In genomic region chr7:124489925-124490324, GRCh38 we compare ENCODE assay signal across 1 cellular context.
TF ChIP-seq lines count a peak whose summit lies in the region.

No MANE protein-coding gene starts in this region.

TF ChIP-seq in WTC11, 78 proteins besides CTCF, POLR2A, EP300 and RAD21 (continued from another document):
- TF ChIP-seq, protein P1, sequence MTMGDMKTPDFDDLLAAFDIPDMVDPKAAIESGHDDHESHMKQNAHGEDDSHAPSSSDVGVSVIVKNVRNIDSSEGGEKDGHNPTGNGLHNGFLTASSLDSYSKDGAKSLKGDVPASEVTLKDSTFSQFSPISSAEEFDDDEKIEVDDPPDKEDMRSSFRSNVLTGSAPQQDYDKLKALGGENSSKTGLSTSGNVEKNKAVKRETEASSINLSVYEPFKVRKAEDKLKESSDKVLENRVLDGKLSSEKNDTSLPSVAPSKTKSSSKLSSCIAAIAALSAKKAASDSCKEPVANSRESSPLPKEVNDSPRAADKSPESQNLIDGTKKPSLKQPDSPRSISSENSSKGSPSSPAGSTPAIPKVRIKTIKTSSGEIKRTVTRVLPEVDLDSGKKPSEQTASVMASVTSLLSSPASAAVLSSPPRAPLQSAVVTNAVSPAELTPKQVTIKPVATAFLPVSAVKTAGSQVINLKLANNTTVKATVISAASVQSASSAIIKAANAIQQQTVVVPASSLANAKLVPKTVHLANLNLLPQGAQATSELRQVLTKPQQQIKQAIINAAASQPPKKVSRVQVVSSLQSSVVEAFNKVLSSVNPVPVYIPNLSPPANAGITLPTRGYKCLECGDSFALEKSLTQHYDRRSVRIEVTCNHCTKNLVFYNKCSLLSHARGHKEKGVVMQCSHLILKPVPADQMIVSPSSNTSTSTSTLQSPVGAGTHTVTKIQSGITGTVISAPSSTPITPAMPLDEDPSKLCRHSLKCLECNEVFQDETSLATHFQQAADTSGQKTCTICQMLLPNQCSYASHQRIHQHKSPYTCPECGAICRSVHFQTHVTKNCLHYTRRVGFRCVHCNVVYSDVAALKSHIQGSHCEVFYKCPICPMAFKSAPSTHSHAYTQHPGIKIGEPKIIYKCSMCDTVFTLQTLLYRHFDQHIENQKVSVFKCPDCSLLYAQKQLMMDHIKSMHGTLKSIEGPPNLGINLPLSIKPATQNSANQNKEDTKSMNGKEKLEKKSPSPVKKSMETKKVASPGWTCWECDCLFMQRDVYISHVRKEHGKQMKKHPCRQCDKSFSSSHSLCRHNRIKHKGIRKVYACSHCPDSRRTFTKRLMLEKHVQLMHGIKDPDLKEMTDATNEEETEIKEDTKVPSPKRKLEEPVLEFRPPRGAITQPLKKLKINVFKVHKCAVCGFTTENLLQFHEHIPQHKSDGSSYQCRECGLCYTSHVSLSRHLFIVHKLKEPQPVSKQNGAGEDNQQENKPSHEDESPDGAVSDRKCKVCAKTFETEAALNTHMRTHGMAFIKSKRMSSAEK (CRISPR knock-in tag; IDR thresholded peaks at IDR 0.05; ENCODE audit: borderline replicate concordance) = no peak
- TF ChIP-seq USF2 (CRISPR knock-in tag; IDR thresholded peaks at IDR 0.05) = no peak
- TF ChIP-seq PREB (CRISPR knock-in tag; IDR thresholded peaks at IDR 0.05; ENCODE audit: borderline replicate concordance) = no peak
- no peak for TF ChIP-seq NFATC4 (CRISPR knock-in tag; IDR thresholded peaks at IDR 0.05)
